In genomic region chr5:89457411-89458329, GRCh38 we compare ENCODE assay signal across 10 cellular contexts.
DNase-seq lines count a peak whose midpoint lies in the region; ATAC-seq and TF ChIP-seq lines count a peak whose summit lies in the region.
"Had no signal": no experiment of that assay in that cellular context is flagged by ENCODE, and none has a peak within 500 bp of the region (broad histone marks: within the 10 kb centered on the region; RNA-seq: fewer than 3 reads in every experiment).

No MANE protein-coding gene starts in this region.

- no peak overlapping the region for H3K4me3 ChIP-seq in osteoblast (ENCODE audit: insufficient read depth, low read length)
- H3K4me3 ChIP-seq: GM12878 had no signal

- no peaks in the 10 kb centered on the region for H3K27me3 ChIP-seq in osteoblast (ENCODE audit: insufficient read depth, low read length)

- H3K36me3 ChIP-seq in osteoblast (ENCODE audit: insufficient read depth, low read length) = no peaks in the 10 kb centered on the region

- intact Hi-C loops in CD14-positive monocyte (cut with micrococcal nuclease) = no loop called here

- H3K4me1 Mint-ChIP-seq in CD14-positive monocyte = peaks cover 24% of the 10 kb centered on the region

- ATAC-seq in HG03097 (IDR thresholded peaks at IDR 0.05; ENCODE audit: low FRiP score, unreplicated experiment) = no peak
- ATAC-seq: GM12878 had no signal

- H3K27ac Mint-ChIP-seq in CD14-positive monocyte = peak overlapping the region in 3 of 7 donors; percentile 51 to 69 (median 69)

- H3K79me2 ChIP-seq in osteoblast (ENCODE audit: insufficient read depth, low read length) = no peaks in the 10 kb centered on the region

- H2AFZ ChIP-seq in osteoblast (ENCODE audit: low read length) = no peak overlapping the region

- H3K9me3 Mint-ChIP-seq in CD14-positive monocyte = peaks cover 0 to 14% (median 0%) of the 10 kb centered on the region in 7 donors

- H3K36me3 Mint-ChIP-seq in CD14-positive monocyte = no peaks in the 10 kb centered on the region

- peak overlapping the region in 1 of 2 donors; percentile 49 for H3K4me3 Mint-ChIP-seq in CD14-positive monocyte

- peak overlapping the region; percentile 32 for H3K4me2 ChIP-seq in osteoblast (ENCODE audit: insufficient read depth, low read length)

- peaks cover 12% of the 10 kb centered on the region for H3K4me1 ChIP-seq in osteoblast (ENCODE audit: insufficient read depth, low read length)

- TF ChIP-seq CTCF in osteoblast (IDR thresholded peaks at IDR 0.05; ENCODE audit: extremely low read depth, low read depth, low read length) (no peak), CD14-positive monocyte (IDR thresholded peaks at IDR 0.05) (no peak)

- H3K27ac ChIP-seq in osteoblast (ENCODE audit: low read depth, low read length) = no peak overlapping the region

- DNase-seq in Daoy (ENCODE audit: low read depth) = peak; percentile 83
- DNase-seq in NOMO-1 (lab: John Stamatoyannopoulos, UW; ENCODE audit: unreplicated experiment in 2 of 2) = peak; percentile 78 to 88
- peak; percentile 15 for DNase-seq in epidermal melanocyte (ENCODE audit: insufficient read length, low spot score)
- DNase-seq in osteoblast (ENCODE audit: insufficient read length, low spot score, missing footprints) = peak; percentile 78
- no peak for DNase-seq in CD14-positive monocyte (ENCODE audit: low spot score)
- DNase-seq in NCI-H128 (lab: John Stamatoyannopoulos, UW; ENCODE audit: unreplicated experiment) = no peak
- no peak for DNase-seq in NCI-H1436 (lab: John Stamatoyannopoulos, UW)
- DNase-seq: NCI-H1930 had no signal

- no peaks in the 10 kb centered on the region for H3K9me3 ChIP-seq in osteoblast (ENCODE audit: low read depth, low read length)

- peaks cover 0 to 2% (median 0%) of the 10 kb centered on the region in 3 donors for H3K27me3 Mint-ChIP-seq in CD14-positive monocyte (ENCODE audit: low read depth in 3 of 3)

- H4K20me1 ChIP-seq in osteoblast (ENCODE audit: insufficient read depth, low read length) = no peaks in the 10 kb centered on the region

Comparison
In these comparisons a context has a peak if more than half of its experiments do, and no peak if none do; other contexts are left out.
1. DNase-seq: peak in Daoy (single experiment), NOMO-1 (2 of 2), epidermal melanocyte (single experiment) and osteoblast (single experiment); none in CD14-positive monocyte (single experiment), NCI-H128 (single experiment) and NCI-H1436 (single experiment).